33 cellular contexts compared by ENCODE assay signal in genomic region chr5:22577006-22577405, GRCh38.
"Had no signal": no experiment of that assay in that cellular context is flagged by ENCODE, and none has a peak within 500 bp of the region (broad histone marks: within the 10 kb centered on the region; RNA-seq: fewer than 3 reads in every experiment).

No MANE protein-coding gene starts in this region.

- H3K4me3 ChIP-seq: adrenal gland, body of pancreas, breast epithelium had no signal

- H3K27ac ChIP-seq: adrenal gland, body of pancreas, brain microvascular endothelial cell, breast epithelium, VCaP had no signal

- H3K36me3 ChIP-seq: adrenal gland, brain microvascular endothelial cell, breast epithelium had no signal

- H3K9me3 ChIP-seq: adrenal gland, body of pancreas, breast epithelium had no signal

- DNase-seq: activated CD4-positive, alpha-beta memory T cell treated with anti-CD3 and anti-CD28 coated beads, Interleukin-2, amount 10 ng/mL, durations not matched to agents 7 days and 5 days; activated CD4-positive, alpha-beta T cell treated with anti-CD3 and anti-CD28 coated beads for 1 hour; activated CD4-positive, alpha-beta T cell treated with anti-CD3 and anti-CD28 coated beads for 36 hours; activated CD4-positive, alpha-beta T cell treated with anti-CD3 and anti-CD28 coated beads for 48 hours; activated CD4-positive, alpha-beta T cell treated with anti-CD3 and anti-CD28 coated beads, Interleukin-2, amount 10 ng/mL, durations not matched to agents 7 days and 5 days; activated CD4-positive, alpha-beta T cell treated with anti-CD3 and anti-CD28 coated beads, Interleukin-2, amount 50 U/mL, for 48 hours; activated CD4-positive, CD25-positive, alpha-beta regulatory T cell; activated CD8-positive, alpha-beta memory T cell treated with anti-CD3 and anti-CD28 coated beads for 24 hours; activated CD8-positive, alpha-beta memory T cell treated with anti-CD3 and anti-CD28 coated beads, Interleukin-2, amount 10 ng/mL, durations not matched to agents 7 days and 5 days; activated CD8-positive, alpha-beta memory T cell treated with anti-CD3 and anti-CD28 coated beads, Interleukin-2, amount 50 U/mL, for 48 hours; activated CD8-positive, alpha-beta T cell treated with anti-CD3 and anti-CD28 coated beads, Interleukin-2, amount 10 ng/mL, durations not matched to agents 7 days and 5 days; activated effector memory CD4-positive, alpha-beta T cell treated with anti-CD3 and anti-CD28 coated beads, Interleukin-2, amount 50 U/mL, for 16 hours; activated gamma-delta T cell treated with Interleukin-2 at 50 U/mL for 16 hours; activated naive CD4-positive, alpha-beta T cell; activated naive CD4-positive, alpha-beta T cell treated with anti-CD3 and anti-CD28 coated beads for 36 hours; activated naive CD4-positive, alpha-beta T cell treated with anti-CD3 and anti-CD28 coated beads, Interleukin-2, amount 50 U/mL, for 16 hours; activated naive CD8-positive, alpha-beta T cell treated with anti-CD3 and anti-CD28 coated beads for 36 hours; activated T-cell treated with anti-CD3 and anti-CD28 coated beads, Interleukin-2, amount 50 U/mL, for 4 hours; activated T-cell treated with anti-CD3 and anti-CD28 coated beads, Interleukin-2, amount 50 U/mL, for 72 hours; adrenal gland; amniotic stem cell; aorta; body of pancreas; brain microvascular endothelial cell; central memory CD4-positive, alpha-beta T cell; T-helper 2 cell; T-helper 9 cell had no signal

- H3K27me3 ChIP-seq: adrenal gland, body of pancreas, brain microvascular endothelial cell, breast epithelium had no signal

- ATAC-seq: activated CD4-positive, alpha-beta T cell treated with anti-CD3 and anti-CD28 coated beads for 36 hours; activated CD4-positive, CD25-positive, alpha-beta regulatory T cell treated with anti-CD3 and anti-CD28 coated beads, Interleukin-2, amount 50 U/mL, for 24 hours; activated CD8-positive, alpha-beta memory T cell treated with anti-CD3 and anti-CD28 coated beads, Interleukin-2, amount 10 ng/mL, durations not matched to agents 7 days and 5 days; activated CD8-positive, alpha-beta T cell treated with anti-CD3 and anti-CD28 coated beads, Interleukin-2, amount 10 ng/mL, durations not matched to agents 7 days and 5 days; activated naive CD4-positive, alpha-beta T cell treated with anti-CD3 and anti-CD28 coated beads, Interleukin-2, amount 50 U/mL, for 72 hours; activated T-cell treated with anti-CD3 and anti-CD28 coated beads, Interleukin-2, amount 50 U/mL, for 4 hours; activated T-cell treated with anti-CD3 and anti-CD28 coated beads, Interleukin-2, amount 50 U/mL, for 72 hours; activated T-helper 17 cell treated with anti-CD3 and anti-CD28 coated beads, Interleukin-2, amount 50 U/mL, for 72 hours; body of pancreas; WTC11 had no signal
